ENCODE assay signal across 1 cellular context in genomic region chr3:149018247-149018646, GRCh38.
TF ChIP-seq lines count a peak whose summit lies in the region.

No MANE protein-coding gene starts in this region.

TF ChIP-seq in WTC11, 78 proteins besides CTCF, POLR2A, EP300 and RAD21 (continued from another document):
- TF ChIP-seq, protein P1, sequence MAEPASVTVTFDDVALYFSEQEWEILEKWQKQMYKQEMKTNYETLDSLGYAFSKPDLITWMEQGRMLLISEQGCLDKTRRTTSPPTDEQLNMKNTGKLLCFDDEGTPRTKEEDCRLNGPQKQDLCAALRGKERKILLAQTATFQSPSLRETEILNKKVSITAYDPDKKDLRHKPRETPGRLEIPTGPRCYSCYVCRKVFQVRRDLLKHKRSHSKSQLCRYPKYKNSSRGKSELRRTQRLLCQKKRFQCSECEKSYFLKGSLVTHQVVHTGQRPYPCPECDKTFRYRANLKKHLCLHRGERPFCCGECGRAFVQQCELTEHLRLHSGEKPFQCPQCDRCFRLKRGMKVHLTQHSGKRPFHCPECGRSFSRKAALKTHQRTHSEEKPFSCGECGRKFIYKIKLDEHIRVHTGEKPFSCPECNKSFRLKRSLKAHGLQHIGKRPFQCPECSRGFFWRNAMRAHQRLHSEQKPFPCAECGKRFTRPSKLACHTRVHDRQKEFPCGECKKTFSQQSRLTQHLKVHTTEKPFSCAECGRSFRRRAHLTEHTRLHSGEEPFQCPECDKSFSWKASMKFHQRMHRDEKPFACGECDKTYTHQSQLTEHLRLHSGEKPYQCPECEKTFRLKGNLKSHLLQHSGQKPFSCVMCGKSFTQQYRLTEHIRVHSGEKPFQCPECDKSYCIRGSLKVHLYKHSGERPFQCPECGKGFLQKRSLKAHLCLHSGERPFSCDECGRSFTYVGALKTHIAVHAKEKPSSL (CRISPR knock-in tag; conservative IDR thresholded peaks at IDR 0.05): no peak
- TF ChIP-seq, protein P2, sequence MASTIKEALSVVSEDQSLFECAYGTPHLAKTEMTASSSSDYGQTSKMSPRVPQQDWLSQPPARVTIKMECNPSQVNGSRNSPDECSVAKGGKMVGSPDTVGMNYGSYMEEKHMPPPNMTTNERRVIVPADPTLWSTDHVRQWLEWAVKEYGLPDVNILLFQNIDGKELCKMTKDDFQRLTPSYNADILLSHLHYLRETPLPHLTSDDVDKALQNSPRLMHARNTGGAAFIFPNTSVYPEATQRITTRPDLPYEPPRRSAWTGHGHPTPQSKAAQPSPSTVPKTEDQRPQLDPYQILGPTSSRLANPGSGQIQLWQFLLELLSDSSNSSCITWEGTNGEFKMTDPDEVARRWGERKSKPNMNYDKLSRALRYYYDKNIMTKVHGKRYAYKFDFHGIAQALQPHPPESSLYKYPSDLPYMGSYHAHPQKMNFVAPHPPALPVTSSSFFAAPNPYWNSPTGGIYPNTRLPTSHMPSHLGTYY (CRISPR knock-in tag; IDR thresholded peaks at IDR 0.05): no peak
- no peak for TF ChIP-seq CREM (CRISPR knock-in tag; IDR thresholded peaks at IDR 0.05)
